Comparison of ENCODE assay signal across 2 cellular contexts in the genomic region with DNA sequence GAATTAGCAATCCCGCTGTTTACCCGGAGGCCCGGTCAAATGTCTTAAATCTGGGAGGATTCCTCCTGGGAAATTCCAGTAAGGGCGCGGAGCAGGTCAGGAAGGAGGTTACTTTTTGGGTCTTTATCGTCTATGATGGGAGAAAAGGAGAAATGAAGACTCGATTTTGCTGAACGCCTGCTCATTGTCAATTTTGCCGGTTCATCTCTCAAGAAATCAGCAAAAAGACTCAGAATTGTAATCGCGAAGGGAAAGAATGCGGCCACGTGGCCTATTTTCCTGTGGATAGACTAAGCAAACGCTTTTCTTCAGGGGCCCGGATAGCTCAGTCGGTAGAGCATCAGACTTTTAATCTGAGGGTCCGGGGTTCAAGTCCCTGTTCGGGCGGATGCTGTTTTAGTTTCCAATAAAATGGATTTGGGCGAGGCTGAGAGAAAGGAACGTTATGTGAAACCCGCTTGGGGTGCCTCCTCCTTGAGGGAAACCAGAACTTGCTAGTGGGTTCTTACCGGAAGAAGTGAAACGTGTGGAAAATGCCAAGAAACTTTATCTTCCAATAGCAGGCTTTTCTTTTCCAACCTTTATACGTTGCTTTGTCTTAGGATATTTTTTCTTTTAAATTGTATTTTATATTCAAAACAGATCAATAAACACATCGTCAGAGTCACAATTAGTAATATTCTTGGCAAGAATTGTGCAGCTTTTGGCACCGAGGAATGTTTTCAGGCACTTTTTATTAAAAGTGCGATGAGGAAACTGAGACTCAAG.
TF ChIP-seq lines count a peak whose summit lies in the region.

No MANE protein-coding gene starts in this region.

TF ChIP-seq in A549, 52 proteins besides CTCF, POLR2A, EP300 and RAD21 (continued from another document):
- TF ChIP-seq, protein P1, sequence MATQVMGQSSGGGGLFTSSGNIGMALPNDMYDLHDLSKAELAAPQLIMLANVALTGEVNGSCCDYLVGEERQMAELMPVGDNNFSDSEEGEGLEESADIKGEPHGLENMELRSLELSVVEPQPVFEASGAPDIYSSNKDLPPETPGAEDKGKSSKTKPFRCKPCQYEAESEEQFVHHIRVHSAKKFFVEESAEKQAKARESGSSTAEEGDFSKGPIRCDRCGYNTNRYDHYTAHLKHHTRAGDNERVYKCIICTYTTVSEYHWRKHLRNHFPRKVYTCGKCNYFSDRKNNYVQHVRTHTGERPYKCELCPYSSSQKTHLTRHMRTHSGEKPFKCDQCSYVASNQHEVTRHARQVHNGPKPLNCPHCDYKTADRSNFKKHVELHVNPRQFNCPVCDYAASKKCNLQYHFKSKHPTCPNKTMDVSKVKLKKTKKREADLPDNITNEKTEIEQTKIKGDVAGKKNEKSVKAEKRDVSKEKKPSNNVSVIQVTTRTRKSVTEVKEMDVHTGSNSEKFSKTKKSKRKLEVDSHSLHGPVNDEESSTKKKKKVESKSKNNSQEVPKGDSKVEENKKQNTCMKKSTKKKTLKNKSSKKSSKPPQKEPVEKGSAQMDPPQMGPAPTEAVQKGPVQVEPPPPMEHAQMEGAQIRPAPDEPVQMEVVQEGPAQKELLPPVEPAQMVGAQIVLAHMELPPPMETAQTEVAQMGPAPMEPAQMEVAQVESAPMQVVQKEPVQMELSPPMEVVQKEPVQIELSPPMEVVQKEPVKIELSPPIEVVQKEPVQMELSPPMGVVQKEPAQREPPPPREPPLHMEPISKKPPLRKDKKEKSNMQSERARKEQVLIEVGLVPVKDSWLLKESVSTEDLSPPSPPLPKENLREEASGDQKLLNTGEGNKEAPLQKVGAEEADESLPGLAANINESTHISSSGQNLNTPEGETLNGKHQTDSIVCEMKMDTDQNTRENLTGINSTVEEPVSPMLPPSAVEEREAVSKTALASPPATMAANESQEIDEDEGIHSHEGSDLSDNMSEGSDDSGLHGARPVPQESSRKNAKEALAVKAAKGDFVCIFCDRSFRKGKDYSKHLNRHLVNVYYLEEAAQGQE (IDR thresholded peaks at IDR 0.05), result no peak
- no peak for TF ChIP-seq KDM1A (IDR thresholded peaks at IDR 0.05; ENCODE audit: low read depth)
- peak; percentile 93 for TF ChIP-seq MYC (IDR thresholded peaks at IDR 0.05; ENCODE audit: borderline replicate concordance, low read length)
- TF ChIP-seq JUN (IDR thresholded peaks at IDR 0.05), result no peak
- TF ChIP-seq, protein P2, sequence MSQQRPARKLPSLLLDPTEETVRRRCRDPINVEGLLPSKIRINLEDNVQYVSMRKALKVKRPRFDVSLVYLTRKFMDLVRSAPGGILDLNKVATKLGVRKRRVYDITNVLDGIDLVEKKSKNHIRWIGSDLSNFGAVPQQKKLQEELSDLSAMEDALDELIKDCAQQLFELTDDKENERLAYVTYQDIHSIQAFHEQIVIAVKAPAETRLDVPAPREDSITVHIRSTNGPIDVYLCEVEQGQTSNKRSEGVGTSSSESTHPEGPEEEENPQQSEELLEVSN (IDR thresholded peaks at IDR 0.05; ENCODE audit: borderline replicate concordance, low read depth), result no peak; the same call in 1 of the 2 replicates
- TF ChIP-seq, protein P3, sequence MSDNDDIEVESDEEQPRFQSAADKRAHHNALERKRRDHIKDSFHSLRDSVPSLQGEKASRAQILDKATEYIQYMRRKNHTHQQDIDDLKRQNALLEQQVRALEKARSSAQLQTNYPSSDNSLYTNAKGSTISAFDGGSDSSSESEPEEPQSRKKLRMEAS (IDR thresholded peaks at IDR 0.05), result peak; percentile 93
- 0 out of 2 replicates have a peak, but pooled peaks have one; percentile 9 for TF ChIP-seq ESRRA (IDR thresholded peaks at IDR 0.05; ENCODE audit: borderline replicate concordance, low read length)

TF ChIP-seq in WTC11, 78 proteins besides CTCF, POLR2A, EP300 and RAD21 (continued from another document and continues in another):
- no peak for TF ChIP-seq CREM (CRISPR knock-in tag; IDR thresholded peaks at IDR 0.05)
- no peak for TF ChIP-seq RORB (CRISPR knock-in tag; IDR thresholded peaks at IDR 0.05)
- TF ChIP-seq, protein P4, sequence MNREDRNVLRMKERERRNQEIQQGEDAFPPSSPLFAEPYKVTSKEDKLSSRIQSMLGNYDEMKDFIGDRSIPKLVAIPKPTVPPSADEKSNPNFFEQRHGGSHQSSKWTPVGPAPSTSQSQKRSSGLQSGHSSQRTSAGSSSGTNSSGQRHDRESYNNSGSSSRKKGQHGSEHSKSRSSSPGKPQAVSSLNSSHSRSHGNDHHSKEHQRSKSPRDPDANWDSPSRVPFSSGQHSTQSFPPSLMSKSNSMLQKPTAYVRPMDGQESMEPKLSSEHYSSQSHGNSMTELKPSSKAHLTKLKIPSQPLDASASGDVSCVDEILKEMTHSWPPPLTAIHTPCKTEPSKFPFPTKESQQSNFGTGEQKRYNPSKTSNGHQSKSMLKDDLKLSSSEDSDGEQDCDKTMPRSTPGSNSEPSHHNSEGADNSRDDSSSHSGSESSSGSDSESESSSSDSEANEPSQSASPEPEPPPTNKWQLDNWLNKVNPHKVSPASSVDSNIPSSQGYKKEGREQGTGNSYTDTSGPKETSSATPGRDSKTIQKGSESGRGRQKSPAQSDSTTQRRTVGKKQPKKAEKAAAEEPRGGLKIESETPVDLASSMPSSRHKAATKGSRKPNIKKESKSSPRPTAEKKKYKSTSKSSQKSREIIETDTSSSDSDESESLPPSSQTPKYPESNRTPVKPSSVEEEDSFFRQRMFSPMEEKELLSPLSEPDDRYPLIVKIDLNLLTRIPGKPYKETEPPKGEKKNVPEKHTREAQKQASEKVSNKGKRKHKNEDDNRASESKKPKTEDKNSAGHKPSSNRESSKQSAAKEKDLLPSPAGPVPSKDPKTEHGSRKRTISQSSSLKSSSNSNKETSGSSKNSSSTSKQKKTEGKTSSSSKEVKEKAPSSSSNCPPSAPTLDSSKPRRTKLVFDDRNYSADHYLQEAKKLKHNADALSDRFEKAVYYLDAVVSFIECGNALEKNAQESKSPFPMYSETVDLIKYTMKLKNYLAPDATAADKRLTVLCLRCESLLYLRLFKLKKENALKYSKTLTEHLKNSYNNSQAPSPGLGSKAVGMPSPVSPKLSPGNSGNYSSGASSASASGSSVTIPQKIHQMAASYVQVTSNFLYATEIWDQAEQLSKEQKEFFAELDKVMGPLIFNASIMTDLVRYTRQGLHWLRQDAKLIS (CRISPR knock-in tag; IDR thresholded peaks at IDR 0.05; ENCODE audit: borderline replicate concordance), result no peak
- TF ChIP-seq, protein P3 (CRISPR knock-in tag; IDR thresholded peaks at IDR 0.05), result peak; percentile 45; the same call in 1 of the 2 replicates
- TF ChIP-seq FOXP1 (CRISPR knock-in tag; IDR thresholded peaks at IDR 0.05; ENCODE audit: borderline replicate concordance), result no peak
- TF ChIP-seq, protein P5, sequence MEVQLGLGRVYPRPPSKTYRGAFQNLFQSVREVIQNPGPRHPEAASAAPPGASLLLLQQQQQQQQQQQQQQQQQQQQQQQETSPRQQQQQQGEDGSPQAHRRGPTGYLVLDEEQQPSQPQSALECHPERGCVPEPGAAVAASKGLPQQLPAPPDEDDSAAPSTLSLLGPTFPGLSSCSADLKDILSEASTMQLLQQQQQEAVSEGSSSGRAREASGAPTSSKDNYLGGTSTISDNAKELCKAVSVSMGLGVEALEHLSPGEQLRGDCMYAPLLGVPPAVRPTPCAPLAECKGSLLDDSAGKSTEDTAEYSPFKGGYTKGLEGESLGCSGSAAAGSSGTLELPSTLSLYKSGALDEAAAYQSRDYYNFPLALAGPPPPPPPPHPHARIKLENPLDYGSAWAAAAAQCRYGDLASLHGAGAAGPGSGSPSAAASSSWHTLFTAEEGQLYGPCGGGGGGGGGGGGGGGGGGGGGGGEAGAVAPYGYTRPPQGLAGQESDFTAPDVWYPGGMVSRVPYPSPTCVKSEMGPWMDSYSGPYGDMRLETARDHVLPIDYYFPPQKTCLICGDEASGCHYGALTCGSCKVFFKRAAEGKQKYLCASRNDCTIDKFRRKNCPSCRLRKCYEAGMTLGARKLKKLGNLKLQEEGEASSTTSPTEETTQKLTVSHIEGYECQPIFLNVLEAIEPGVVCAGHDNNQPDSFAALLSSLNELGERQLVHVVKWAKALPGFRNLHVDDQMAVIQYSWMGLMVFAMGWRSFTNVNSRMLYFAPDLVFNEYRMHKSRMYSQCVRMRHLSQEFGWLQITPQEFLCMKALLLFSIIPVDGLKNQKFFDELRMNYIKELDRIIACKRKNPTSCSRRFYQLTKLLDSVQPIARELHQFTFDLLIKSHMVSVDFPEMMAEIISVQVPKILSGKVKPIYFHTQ (CRISPR knock-in tag; IDR thresholded peaks at IDR 0.05), result peak; percentile 50; the same call in 1 of the 2 replicates
- TF ChIP-seq CBFB (CRISPR knock-in tag; IDR thresholded peaks at IDR 0.05; ENCODE audit: low read depth), result no peak
- no peak for TF ChIP-seq ZNF396 (CRISPR knock-in tag; IDR thresholded peaks at IDR 0.05; ENCODE audit: borderline replicate concordance)
- TF ChIP-seq, protein P6, sequence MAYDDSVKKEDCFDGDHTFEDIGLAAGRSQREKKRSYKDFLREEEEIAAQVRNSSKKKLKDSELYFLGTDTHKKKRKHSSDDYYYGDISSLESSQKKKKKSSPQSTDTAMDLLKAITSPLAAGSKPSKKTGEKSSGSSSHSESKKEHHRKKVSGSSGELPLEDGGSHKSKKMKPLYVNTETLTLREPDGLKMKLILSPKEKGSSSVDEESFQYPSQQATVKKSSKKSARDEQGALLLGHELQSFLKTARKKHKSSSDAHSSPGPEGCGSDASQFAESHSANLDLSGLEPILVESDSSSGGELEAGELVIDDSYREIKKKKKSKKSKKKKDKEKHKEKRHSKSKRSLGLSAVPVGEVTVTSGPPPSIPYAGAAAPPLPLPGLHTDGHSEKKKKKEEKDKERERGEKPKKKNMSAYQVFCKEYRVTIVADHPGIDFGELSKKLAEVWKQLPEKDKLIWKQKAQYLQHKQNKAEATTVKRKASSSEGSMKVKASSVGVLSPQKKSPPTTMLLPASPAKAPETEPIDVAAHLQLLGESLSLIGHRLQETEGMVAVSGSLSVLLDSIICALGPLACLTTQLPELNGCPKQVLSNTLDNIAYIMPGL (CRISPR knock-in tag; IDR thresholded peaks at IDR 0.05), result peak; percentile 94
- no peak for TF ChIP-seq ZBTB21 (CRISPR knock-in tag; IDR thresholded peaks at IDR 0.05; ENCODE audit: borderline replicate concordance)
- TF ChIP-seq, protein P7, sequence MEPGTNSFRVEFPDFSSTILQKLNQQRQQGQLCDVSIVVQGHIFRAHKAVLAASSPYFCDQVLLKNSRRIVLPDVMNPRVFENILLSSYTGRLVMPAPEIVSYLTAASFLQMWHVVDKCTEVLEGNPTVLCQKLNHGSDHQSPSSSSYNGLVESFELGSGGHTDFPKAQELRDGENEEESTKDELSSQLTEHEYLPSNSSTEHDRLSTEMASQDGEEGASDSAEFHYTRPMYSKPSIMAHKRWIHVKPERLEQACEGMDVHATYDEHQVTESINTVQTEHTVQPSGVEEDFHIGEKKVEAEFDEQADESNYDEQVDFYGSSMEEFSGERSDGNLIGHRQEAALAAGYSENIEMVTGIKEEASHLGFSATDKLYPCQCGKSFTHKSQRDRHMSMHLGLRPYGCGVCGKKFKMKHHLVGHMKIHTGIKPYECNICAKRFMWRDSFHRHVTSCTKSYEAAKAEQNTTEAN (CRISPR knock-in tag; IDR thresholded peaks at IDR 0.05), result no peak
- TF ChIP-seq ZNF416 (CRISPR knock-in tag; IDR thresholded peaks at IDR 0.05), result no peak
- TF ChIP-seq, protein P8, sequence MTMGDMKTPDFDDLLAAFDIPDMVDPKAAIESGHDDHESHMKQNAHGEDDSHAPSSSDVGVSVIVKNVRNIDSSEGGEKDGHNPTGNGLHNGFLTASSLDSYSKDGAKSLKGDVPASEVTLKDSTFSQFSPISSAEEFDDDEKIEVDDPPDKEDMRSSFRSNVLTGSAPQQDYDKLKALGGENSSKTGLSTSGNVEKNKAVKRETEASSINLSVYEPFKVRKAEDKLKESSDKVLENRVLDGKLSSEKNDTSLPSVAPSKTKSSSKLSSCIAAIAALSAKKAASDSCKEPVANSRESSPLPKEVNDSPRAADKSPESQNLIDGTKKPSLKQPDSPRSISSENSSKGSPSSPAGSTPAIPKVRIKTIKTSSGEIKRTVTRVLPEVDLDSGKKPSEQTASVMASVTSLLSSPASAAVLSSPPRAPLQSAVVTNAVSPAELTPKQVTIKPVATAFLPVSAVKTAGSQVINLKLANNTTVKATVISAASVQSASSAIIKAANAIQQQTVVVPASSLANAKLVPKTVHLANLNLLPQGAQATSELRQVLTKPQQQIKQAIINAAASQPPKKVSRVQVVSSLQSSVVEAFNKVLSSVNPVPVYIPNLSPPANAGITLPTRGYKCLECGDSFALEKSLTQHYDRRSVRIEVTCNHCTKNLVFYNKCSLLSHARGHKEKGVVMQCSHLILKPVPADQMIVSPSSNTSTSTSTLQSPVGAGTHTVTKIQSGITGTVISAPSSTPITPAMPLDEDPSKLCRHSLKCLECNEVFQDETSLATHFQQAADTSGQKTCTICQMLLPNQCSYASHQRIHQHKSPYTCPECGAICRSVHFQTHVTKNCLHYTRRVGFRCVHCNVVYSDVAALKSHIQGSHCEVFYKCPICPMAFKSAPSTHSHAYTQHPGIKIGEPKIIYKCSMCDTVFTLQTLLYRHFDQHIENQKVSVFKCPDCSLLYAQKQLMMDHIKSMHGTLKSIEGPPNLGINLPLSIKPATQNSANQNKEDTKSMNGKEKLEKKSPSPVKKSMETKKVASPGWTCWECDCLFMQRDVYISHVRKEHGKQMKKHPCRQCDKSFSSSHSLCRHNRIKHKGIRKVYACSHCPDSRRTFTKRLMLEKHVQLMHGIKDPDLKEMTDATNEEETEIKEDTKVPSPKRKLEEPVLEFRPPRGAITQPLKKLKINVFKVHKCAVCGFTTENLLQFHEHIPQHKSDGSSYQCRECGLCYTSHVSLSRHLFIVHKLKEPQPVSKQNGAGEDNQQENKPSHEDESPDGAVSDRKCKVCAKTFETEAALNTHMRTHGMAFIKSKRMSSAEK (CRISPR knock-in tag; IDR thresholded peaks at IDR 0.05; ENCODE audit: borderline replicate concordance), result 0 out of 2 replicates have a peak, but pooled peaks have one; percentile 28
- no peak for TF ChIP-seq JAZF1 (CRISPR knock-in tag; IDR thresholded peaks at IDR 0.05)
- no peak for TF ChIP-seq RELA (CRISPR knock-in tag; IDR thresholded peaks at IDR 0.05; ENCODE audit: borderline replicate concordance)
- TF ChIP-seq IRF2 (CRISPR knock-in tag; IDR thresholded peaks at IDR 0.05; ENCODE audit: borderline replicate concordance, low read depth), result no peak
- no peak for TF ChIP-seq NFATC4 (CRISPR knock-in tag; IDR thresholded peaks at IDR 0.05)
- TF ChIP-seq FOXK1 (CRISPR knock-in tag; IDR thresholded peaks at IDR 0.05), result no peak
- TF ChIP-seq NR1H2 (CRISPR knock-in tag; IDR thresholded peaks at IDR 0.05), result no peak
- TF ChIP-seq MXD4 (CRISPR knock-in tag; IDR thresholded peaks at IDR 0.05; ENCODE audit: borderline replicate concordance), result no peak
- no peak for TF ChIP-seq ZNF317 (CRISPR knock-in tag; IDR thresholded peaks at IDR 0.05; ENCODE audit: borderline replicate concordance, low read depth)
- TF ChIP-seq GABPB1 (CRISPR knock-in tag; IDR thresholded peaks at IDR 0.05), result peak; percentile 32; the same call in 1 of the 2 replicates
- TF ChIP-seq, protein P9, sequence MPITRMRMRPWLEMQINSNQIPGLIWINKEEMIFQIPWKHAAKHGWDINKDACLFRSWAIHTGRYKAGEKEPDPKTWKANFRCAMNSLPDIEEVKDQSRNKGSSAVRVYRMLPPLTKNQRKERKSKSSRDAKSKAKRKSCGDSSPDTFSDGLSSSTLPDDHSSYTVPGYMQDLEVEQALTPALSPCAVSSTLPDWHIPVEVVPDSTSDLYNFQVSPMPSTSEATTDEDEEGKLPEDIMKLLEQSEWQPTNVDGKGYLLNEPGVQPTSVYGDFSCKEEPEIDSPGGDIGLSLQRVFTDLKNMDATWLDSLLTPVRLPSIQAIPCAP (CRISPR knock-in tag; IDR thresholded peaks at IDR 0.05), result no peak
- TF ChIP-seq, protein P10, sequence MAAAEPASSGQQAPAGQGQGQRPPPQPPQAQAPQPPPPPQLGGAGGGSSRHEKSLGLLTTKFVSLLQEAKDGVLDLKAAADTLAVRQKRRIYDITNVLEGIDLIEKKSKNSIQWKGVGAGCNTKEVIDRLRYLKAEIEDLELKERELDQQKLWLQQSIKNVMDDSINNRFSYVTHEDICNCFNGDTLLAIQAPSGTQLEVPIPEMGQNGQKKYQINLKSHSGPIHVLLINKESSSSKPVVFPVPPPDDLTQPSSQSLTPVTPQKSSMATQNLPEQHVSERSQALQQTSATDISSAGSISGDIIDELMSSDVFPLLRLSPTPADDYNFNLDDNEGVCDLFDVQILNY (CRISPR knock-in tag; IDR thresholded peaks at IDR 0.05), result no peak
